1 cellular context compared by ENCODE assay signal in the genomic region with DNA sequence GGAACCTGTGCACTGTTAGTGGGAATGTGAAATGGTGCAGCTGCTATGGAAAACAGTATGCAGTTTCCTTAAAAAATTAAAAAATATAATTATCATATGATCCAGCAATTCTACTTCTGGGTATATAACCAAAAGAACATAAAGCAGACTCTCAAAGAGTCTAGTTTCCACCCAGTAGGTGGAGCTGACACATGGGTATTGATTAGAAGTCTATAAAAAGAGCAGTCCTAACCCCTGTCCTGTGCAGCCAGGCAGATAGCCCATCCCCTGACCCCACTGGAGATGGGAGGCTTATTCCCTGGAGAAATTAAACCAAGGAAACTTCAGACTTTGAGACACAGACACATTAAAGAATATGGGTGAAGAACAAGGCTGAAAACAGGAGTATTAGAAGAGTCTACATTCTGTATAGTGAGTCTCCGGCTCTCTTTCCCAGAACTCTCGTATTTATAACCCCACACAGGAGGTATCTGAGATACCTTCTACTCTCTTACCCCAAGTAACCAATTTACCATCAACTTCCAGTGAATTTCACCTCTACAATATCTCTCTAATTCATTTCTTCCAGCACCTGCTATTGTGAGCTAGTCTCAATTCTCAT.
TF ChIP-seq lines count a peak whose summit lies in the region.

No MANE protein-coding gene starts in this region.

TF ChIP-seq in GM23338, 12 proteins besides CTCF, POLR2A, EP300 and RAD21 (continued from another document):
- TF ChIP-seq, protein P1, sequence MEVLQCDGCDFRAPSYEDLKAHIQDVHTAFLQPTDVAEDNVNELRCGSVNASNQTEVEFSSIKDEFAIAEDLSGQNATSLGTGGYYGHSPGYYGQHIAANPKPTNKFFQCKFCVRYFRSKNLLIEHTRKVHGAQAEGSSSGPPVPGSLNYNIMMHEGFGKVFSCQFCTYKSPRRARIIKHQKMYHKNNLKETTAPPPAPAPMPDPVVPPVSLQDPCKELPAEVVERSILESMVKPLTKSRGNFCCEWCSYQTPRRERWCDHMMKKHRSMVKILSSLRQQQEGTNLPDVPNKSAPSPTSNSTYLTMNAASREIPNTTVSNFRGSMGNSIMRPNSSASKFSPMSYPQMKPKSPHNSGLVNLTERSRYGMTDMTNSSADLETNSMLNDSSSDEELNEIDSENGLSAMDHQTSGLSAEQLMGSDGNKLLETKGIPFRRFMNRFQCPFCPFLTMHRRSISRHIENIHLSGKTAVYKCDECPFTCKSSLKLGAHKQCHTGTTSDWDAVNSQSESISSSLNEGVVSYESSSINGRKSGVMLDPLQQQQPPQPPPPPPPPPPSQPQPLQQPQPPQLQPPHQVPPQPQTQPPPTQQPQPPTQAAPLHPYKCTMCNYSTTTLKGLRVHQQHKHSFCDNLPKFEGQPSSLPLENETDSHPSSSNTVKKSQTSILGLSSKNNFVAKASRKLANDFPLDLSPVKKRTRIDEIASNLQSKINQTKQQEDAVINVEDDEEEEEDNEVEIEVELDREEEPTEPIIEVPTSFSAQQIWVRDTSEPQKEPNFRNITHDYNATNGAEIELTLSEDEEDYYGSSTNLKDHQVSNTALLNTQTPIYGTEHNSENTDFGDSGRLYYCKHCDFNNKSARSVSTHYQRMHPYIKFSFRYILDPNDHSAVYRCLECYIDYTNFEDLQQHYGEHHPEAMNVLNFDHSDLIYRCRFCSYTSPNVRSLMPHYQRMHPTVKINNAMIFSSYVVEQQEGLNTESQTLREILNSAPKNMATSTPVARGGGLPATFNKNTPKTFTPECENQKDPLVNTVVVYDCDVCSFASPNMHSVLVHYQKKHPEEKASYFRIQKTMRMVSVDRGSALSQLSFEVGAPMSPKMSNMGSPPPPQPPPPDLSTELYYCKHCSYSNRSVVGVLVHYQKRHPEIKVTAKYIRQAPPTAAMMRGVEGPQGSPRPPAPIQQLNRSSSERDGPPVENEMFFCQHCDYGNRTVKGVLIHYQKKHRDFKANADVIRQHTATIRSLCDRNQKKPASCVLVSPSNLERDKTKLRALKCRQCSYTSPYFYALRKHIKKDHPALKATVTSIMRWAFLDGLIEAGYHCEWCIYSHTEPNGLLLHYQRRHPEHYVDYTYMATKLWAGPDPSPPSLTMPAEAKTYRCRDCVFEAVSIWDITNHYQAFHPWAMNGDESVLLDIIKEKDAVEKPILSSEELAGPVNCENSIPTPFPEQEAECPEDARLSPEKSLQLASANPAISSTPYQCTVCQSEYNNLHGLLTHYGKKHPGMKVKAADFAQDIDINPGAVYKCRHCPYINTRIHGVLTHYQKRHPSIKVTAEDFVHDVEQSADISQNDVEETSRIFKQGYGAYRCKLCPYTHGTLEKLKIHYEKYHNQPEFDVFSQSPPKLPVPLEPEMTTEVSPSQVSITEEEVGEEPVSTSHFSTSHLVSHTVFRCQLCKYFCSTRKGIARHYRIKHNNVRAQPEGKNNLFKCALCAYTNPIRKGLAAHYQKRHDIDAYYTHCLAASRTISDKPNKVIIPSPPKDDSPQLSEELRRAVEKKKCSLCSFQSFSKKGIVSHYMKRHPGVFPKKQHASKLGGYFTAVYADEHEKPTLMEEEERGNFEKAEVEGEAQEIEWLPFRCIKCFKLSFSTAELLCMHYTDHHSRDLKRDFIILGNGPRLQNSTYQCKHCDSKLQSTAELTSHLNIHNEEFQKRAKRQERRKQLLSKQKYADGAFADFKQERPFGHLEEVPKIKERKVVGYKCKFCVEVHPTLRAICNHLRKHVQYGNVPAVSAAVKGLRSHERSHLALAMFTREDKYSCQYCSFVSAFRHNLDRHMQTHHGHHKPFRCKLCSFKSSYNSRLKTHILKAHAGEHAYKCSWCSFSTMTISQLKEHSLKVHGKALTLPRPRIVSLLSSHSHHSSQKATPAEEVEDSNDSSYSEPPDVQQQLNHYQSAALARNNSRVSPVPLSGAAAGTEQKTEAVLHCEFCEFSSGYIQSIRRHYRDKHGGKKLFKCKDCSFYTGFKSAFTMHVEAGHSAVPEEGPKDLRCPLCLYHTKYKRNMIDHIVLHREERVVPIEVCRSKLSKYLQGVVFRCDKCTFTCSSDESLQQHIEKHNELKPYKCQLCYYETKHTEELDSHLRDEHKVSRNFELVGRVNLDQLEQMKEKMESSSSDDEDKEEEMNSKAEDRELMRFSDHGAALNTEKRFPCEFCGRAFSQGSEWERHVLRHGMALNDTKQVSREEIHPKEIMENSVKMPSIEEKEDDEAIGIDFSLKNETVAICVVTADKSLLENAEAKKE (CRISPR knock-in tag; IDR thresholded peaks at IDR 0.05), result no peak
- TF ChIP-seq EZH2phosphoT487 (IDR thresholded peaks at IDR 0.05; ENCODE audit: unreplicated experiment), result no peak
- TF ChIP-seq EZH2 (IDR thresholded peaks at IDR 0.05; ENCODE audit: low read depth, unreplicated experiment), result no peak
- TF ChIP-seq POLR2AphosphoS5 (IDR thresholded peaks at IDR 0.05; ENCODE audit: low read depth), result no peak
- TF ChIP-seq STAT1 (IDR thresholded peaks at IDR 0.05; ENCODE audit: unreplicated experiment), result no peak
TF ChIP-seq in GM23338: peak in this region for 0.
